ENCODE assay signal across 1 cellular context in the genomic region with DNA sequence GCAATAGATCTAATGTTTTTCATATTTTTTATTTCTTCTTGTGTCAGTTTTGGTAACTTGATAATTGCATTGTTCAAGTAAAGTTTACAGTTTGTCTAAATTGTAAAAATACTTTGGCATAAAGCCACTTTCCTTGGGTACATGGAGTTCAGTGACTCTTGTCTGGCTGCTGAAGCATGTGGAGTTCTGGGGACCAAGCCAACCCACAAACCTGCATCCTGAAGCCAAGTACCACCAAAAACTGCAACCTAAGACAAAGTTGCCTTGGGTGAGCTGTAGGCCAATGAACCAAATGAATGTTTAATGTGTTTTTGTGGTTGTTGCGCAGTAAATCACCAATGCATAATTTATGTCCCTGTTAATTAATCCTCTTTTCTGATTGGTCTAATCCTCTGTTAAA.
TF ChIP-seq lines count a peak whose summit lies in the region.

No MANE protein-coding gene starts in this region.

TF ChIP-seq in HepG2, 621 proteins besides CTCF, POLR2A, EP300 and RAD21 (continued from another document):
- TF ChIP-seq, protein P1, sequence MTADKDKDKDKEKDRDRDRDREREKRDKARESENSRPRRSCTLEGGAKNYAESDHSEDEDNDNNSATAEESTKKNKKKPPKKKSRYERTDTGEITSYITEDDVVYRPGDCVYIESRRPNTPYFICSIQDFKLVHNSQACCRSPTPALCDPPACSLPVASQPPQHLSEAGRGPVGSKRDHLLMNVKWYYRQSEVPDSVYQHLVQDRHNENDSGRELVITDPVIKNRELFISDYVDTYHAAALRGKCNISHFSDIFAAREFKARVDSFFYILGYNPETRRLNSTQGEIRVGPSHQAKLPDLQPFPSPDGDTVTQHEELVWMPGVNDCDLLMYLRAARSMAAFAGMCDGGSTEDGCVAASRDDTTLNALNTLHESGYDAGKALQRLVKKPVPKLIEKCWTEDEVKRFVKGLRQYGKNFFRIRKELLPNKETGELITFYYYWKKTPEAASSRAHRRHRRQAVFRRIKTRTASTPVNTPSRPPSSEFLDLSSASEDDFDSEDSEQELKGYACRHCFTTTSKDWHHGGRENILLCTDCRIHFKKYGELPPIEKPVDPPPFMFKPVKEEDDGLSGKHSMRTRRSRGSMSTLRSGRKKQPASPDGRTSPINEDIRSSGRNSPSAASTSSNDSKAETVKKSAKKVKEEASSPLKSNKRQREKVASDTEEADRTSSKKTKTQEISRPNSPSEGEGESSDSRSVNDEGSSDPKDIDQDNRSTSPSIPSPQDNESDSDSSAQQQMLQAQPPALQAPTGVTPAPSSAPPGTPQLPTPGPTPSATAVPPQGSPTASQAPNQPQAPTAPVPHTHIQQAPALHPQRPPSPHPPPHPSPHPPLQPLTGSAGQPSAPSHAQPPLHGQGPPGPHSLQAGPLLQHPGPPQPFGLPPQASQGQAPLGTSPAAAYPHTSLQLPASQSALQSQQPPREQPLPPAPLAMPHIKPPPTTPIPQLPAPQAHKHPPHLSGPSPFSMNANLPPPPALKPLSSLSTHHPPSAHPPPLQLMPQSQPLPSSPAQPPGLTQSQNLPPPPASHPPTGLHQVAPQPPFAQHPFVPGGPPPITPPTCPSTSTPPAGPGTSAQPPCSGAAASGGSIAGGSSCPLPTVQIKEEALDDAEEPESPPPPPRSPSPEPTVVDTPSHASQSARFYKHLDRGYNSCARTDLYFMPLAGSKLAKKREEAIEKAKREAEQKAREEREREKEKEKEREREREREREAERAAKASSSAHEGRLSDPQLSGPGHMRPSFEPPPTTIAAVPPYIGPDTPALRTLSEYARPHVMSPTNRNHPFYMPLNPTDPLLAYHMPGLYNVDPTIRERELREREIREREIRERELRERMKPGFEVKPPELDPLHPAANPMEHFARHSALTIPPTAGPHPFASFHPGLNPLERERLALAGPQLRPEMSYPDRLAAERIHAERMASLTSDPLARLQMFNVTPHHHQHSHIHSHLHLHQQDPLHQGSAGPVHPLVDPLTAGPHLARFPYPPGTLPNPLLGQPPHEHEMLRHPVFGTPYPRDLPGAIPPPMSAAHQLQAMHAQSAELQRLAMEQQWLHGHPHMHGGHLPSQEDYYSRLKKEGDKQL (CRISPR knock-in tag; IDR thresholded peaks at IDR 0.05; ENCODE audit: low read depth) = no peak
- TF ChIP-seq CBFB (CRISPR knock-in tag; IDR thresholded peaks at IDR 0.05) (no peak), KMT2B (CRISPR knock-in tag; IDR thresholded peaks at IDR 0.05) (no peak), ZBTB38 (CRISPR knock-in tag; IDR thresholded peaks at IDR 0.05) (no peak), MAZ (IDR thresholded peaks at IDR 0.05; ENCODE audit: borderline replicate concordance, low read depth, low read length) (no peak), MAZ (CRISPR knock-in tag; IDR thresholded peaks at IDR 0.05; ENCODE audit: low read depth) (no peak), ZBTB21 (CRISPR knock-in tag; IDR thresholded peaks at IDR 0.05) (no peak)
TF ChIP-seq in HepG2: peak in this region for 0.
